ENCODE assay signal across 1 cellular context in the genomic region with DNA sequence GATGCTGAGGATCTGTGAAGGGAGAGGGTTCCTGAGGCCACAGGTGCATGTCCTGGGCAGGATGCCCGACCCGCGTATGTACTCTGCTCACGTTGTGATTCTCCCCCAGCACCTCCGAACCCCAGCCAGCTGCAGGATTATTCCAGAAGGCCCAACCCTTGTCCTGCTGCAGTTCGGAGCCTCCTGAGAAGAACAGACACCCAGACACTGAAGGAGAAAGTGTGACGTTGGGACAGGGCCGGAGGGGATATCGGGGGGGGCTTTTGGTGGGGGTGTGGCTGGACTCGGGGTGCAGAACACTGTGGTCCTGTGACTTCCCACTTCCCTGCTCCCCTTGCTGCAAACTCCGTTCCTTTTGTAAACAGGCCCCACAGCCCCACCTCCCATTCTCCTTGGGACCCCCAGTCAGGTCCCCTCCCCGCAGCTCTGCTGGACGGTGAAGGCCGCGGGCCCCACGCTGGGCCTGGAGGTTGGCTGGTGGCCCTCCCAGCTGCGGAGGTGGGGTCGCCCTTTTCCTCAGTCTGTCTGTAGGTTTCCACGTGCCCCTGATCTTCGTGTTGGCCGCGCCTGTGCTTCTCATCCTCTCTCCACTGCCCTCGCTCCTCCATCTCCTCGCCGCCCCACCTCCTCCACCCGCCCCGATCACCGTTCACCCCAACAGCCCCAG.
TF ChIP-seq lines count a peak whose summit lies in the region.

No MANE protein-coding gene starts in this region.

TF ChIP-seq in H1, 55 proteins besides CTCF, POLR2A, EP300 and RAD21:
- no peak for TF ChIP-seq CHD1 (IDR thresholded peaks at IDR 0.05; ENCODE audit: low read depth, low read length)
- no peak for TF ChIP-seq POU5F1 (IDR thresholded peaks at IDR 0.05; ENCODE audit: low read depth, low read length)
- TF ChIP-seq ASH2L (IDR thresholded peaks at IDR 0.05; ENCODE audit: low read length) = no peak
- TF ChIP-seq RXRA (IDR thresholded peaks at IDR 0.05; ENCODE audit: insufficient read depth, low read depth, low read length) = no peak
- TF ChIP-seq BACH1 (IDR thresholded peaks at IDR 0.05; ENCODE audit: low read length) = no peak
- no peak for TF ChIP-seq PHF8 (conservative IDR thresholded peaks at IDR 0.05; ENCODE audit: low read depth, low read length)
- TF ChIP-seq, protein P1, sequence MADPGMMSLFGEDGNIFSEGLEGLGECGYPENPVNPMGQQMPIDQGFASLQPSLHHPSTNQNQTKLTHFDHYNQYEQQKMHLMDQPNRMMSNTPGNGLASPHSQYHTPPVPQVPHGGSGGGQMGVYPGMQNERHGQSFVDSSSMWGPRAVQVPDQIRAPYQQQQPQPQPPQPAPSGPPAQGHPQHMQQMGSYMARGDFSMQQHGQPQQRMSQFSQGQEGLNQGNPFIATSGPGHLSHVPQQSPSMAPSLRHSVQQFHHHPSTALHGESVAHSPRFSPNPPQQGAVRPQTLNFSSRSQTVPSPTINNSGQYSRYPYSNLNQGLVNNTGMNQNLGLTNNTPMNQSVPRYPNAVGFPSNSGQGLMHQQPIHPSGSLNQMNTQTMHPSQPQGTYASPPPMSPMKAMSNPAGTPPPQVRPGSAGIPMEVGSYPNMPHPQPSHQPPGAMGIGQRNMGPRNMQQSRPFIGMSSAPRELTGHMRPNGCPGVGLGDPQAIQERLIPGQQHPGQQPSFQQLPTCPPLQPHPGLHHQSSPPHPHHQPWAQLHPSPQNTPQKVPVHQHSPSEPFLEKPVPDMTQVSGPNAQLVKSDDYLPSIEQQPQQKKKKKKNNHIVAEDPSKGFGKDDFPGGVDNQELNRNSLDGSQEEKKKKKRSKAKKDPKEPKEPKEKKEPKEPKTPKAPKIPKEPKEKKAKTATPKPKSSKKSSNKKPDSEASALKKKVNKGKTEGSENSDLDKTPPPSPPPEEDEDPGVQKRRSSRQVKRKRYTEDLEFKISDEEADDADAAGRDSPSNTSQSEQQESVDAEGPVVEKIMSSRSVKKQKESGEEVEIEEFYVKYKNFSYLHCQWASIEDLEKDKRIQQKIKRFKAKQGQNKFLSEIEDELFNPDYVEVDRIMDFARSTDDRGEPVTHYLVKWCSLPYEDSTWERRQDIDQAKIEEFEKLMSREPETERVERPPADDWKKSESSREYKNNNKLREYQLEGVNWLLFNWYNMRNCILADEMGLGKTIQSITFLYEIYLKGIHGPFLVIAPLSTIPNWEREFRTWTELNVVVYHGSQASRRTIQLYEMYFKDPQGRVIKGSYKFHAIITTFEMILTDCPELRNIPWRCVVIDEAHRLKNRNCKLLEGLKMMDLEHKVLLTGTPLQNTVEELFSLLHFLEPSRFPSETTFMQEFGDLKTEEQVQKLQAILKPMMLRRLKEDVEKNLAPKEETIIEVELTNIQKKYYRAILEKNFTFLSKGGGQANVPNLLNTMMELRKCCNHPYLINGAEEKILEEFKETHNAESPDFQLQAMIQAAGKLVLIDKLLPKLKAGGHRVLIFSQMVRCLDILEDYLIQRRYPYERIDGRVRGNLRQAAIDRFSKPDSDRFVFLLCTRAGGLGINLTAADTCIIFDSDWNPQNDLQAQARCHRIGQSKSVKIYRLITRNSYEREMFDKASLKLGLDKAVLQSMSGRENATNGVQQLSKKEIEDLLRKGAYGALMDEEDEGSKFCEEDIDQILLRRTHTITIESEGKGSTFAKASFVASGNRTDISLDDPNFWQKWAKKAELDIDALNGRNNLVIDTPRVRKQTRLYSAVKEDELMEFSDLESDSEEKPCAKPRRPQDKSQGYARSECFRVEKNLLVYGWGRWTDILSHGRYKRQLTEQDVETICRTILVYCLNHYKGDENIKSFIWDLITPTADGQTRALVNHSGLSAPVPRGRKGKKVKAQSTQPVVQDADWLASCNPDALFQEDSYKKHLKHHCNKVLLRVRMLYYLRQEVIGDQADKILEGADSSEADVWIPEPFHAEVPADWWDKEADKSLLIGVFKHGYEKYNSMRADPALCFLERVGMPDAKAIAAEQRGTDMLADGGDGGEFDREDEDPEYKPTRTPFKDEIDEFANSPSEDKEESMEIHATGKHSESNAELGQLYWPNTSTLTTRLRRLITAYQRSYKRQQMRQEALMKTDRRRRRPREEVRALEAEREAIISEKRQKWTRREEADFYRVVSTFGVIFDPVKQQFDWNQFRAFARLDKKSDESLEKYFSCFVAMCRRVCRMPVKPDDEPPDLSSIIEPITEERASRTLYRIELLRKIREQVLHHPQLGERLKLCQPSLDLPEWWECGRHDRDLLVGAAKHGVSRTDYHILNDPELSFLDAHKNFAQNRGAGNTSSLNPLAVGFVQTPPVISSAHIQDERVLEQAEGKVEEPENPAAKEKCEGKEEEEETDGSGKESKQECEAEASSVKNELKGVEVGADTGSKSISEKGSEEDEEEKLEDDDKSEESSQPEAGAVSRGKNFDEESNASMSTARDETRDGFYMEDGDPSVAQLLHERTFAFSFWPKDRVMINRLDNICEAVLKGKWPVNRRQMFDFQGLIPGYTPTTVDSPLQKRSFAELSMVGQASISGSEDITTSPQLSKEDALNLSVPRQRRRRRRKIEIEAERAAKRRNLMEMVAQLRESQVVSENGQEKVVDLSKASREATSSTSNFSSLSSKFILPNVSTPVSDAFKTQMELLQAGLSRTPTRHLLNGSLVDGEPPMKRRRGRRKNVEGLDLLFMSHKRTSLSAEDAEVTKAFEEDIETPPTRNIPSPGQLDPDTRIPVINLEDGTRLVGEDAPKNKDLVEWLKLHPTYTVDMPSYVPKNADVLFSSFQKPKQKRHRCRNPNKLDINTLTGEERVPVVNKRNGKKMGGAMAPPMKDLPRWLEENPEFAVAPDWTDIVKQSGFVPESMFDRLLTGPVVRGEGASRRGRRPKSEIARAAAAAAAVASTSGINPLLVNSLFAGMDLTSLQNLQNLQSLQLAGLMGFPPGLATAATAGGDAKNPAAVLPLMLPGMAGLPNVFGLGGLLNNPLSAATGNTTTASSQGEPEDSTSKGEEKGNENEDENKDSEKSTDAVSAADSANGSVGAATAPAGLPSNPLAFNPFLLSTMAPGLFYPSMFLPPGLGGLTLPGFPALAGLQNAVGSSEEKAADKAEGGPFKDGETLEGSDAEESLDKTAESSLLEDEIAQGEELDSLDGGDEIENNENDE (IDR thresholded peaks at IDR 0.05; ENCODE audit: insufficient replicate concordance, low read length) = no peak
- TF ChIP-seq GABPA (IDR thresholded peaks at IDR 0.05; ENCODE audit: borderline replicate concordance, insufficient read depth, low read length) = no peak
- no peak for TF ChIP-seq SP2 (IDR thresholded peaks at IDR 0.05; ENCODE audit: low read length)
- TF ChIP-seq ZNF274 (IDR thresholded peaks at IDR 0.05; ENCODE audit: borderline replicate concordance, extremely low read depth, low read length) = no peak
- no peak for TF ChIP-seq CBX5 (IDR thresholded peaks at IDR 0.05; ENCODE audit: low read depth, low read length)
- TF ChIP-seq CREB1 (IDR thresholded peaks at IDR 0.05) = no peak
- no peak for TF ChIP-seq TCF12 (IDR thresholded peaks at IDR 0.05; ENCODE audit: low read depth, low read length)
- no peak for TF ChIP-seq SUZ12 (IDR thresholded peaks at IDR 0.05; ENCODE audit: low read length)
- TF ChIP-seq GTF2F1 (IDR thresholded peaks at IDR 0.05; ENCODE audit: borderline replicate concordance, low read depth, low read length) = no peak
TF ChIP-seq in H1: peak in this region for 0.
